20 cellular contexts compared by ENCODE assay signal in genomic region chr5:119229950-119230349, GRCh38.
"Had no signal": no experiment of that assay in that cellular context is flagged by ENCODE, and none has a peak within 500 bp of the region (broad histone marks: within the 10 kb centered on the region; RNA-seq: fewer than 3 reads in every experiment).

No MANE protein-coding gene starts in this region.

- H3K9ac ChIP-seq: neural progenitor cell had no signal

- H2AFZ ChIP-seq: neural progenitor cell had no signal

- H3K4me3 ChIP-seq: left ventricle myocardium inferior, lung, neural progenitor cell, right atrium auricular region, right lobe of liver, tibial nerve, uterus had no signal

- H3K9me3 ChIP-seq: left ventricle myocardium inferior, neutrophil, right atrium auricular region, right lobe of liver, tibial nerve, uterus had no signal

- H3K4me2 ChIP-seq: neural progenitor cell had no signal

- H3K27me3 ChIP-seq: neural progenitor cell, neutrophil, right atrium auricular region, right lobe of liver, tibial nerve, uterus had no signal

- ATAC-seq: natural killer cell; stimulated activated effector memory CD8-positive, alpha-beta T cell treated with anti-CD3 and anti-CD28 coated beads, Interleukin-12 subunit alpha, Interleukin-12 subunit beta, amount 100 ng/mL, for 72 hours had no signal

- H3K4me1 ChIP-seq: left ventricle myocardium inferior, neural progenitor cell, right atrium auricular region, tibial nerve, uterus had no signal

- H3K27ac ChIP-seq: left ventricle myocardium inferior, neural progenitor cell, neutrophil, right atrium auricular region, right lobe of liver, tibial nerve, uterus had no signal

- FAIRE-seq: keratinocyte had no signal

- DNase-seq: hippocampal formation; left ventricle myocardium inferior; mesendoderm; naive B cell; natural killer cell; nephron progenitor cell; occipital lobe; right lobe of liver; stimulated activated CD4-positive, alpha-beta T cell treated with anti-CD3 and anti-CD28 coated beads, Interleukin-12 subunit alpha, Interleukin-12 subunit beta, amount 100 ng/mL, for 4 hours; stimulated activated CD4-positive, alpha-beta T cell treated with anti-CD3 and anti-CD28 coated beads, Interleukin-15, amount 100 ng/mL, for 24 hours; stimulated activated CD4-positive, alpha-beta T cell treated with anti-CD3 and anti-CD28 coated beads, Interleukin-4, amount 100 ng/mL, for 24 hours; stimulated activated naive CD4-positive, alpha-beta T cell; uterus had no signal
